ENCODE assay signal across 19 cellular contexts in genomic region chr3:141020139-141020940, GRCh38. TPM values are rescaled to one million over a fixed set of nuclear protein-coding genes. Genes with fewer than 3 reads are reported as not detected.
A peak's percentile ranks its signal among the peaks of the same experiment; 100 is the strongest.
DNase-seq lines count a peak whose midpoint lies in the region; ATAC-seq and TF ChIP-seq lines count a peak whose summit lies in the region.
"Had no signal": no experiment of that assay in that cellular context is flagged by ENCODE, and none has a peak within 500 bp of the region (broad histone marks: within the 10 kb centered on the region; RNA-seq: fewer than 3 reads in every experiment).

No MANE protein-coding gene starts in this region.

- H3K9me3 Mint-ChIP-seq in type B pancreatic cell = no peaks in the 10 kb centered on the region
- H3K9me3 Mint-ChIP-seq: activated CD4-positive, alpha-beta T cell treated with anti-CD3 and anti-CD28 coated beads, Interleukin-2, amount 10 ng/mL, durations not matched to agents 24 days and 14 days had no signal

- H3K36me3 Mint-ChIP-seq in type B pancreatic cell = no peaks in the 10 kb centered on the region

- peaks cover 0 to 19% (median 10%) of the 10 kb centered on the region in 10 experiments; a peak in 16 of 20 replicates for H3K4me1 ChIP-seq in BLaER1 treated with 17β-estradiol and CSF1 and Interleukin-3, amounts not matched to agents 10 nM and 100 nM
- H3K4me1 ChIP-seq: upper lobe of left lung had no signal

- no peaks in the 10 kb centered on the region for H3K36me3 ChIP-seq in BLaER1 treated with 17β-estradiol and CSF1 and Interleukin-3, amounts not matched to agents 10 nM and 100 nM
- H3K36me3 ChIP-seq: upper lobe of left lung had no signal

- H3K4me2 ChIP-seq in BLaER1 treated with 17β-estradiol and CSF1 and Interleukin-3, amounts not matched to agents 10 nM and 100 nM = peak overlapping the region in 9 of 11 experiments; percentile 3 to 67 (median 49); a peak in 15 of 22 replicates

- H3K27ac ChIP-seq in BLaER1 treated with 17β-estradiol and CSF1 and Interleukin-3, amounts not matched to agents 10 nM and 100 nM = no peak overlapping the region; a peak in 1 of 22 replicates
- H3K27ac ChIP-seq: upper lobe of left lung had no signal

- TF ChIP-seq CTCF in HFF-Myc (IDR thresholded peaks at IDR 0.05; ENCODE audit: low read depth, low read length, missing control alignments) = no peak
- TF ChIP-seq CTCF in type B pancreatic cell (conservative IDR thresholded peaks at IDR 0.05) = no peak

- no peaks in the 10 kb centered on the region for H4K20me1 ChIP-seq in BLaER1 treated with 17β-estradiol and CSF1 and Interleukin-3, amounts not matched to agents 10 nM and 100 nM

- H3K27me3 ChIP-seq in BLaER1 treated with 17β-estradiol and CSF1 and Interleukin-3, amounts not matched to agents 10 nM and 100 nM = no peaks in the 10 kb centered on the region
- H3K27me3 ChIP-seq: upper lobe of left lung had no signal

- H3K27me3 Mint-ChIP-seq in type B pancreatic cell = no peaks in the 10 kb centered on the region
- H3K27me3 Mint-ChIP-seq: progenitor cell of endocrine pancreas had no signal

- no peak for ATAC-seq in HG02763 (IDR thresholded peaks at IDR 0.05; ENCODE audit: unreplicated experiment)
- ATAC-seq: mucosa of descending colon had no signal

- no peak overlapping the region for H3K4me3 ChIP-seq in BLaER1 treated with 17β-estradiol and CSF1 and Interleukin-3, amounts not matched to agents 10 nM and 100 nM
- no peak overlapping the region for H3K4me3 ChIP-seq in HFF-Myc (replicated peaks; ENCODE audit: low read depth, low read length)
- H3K4me3 ChIP-seq: mucosa of descending colon, upper lobe of left lung had no signal

- H3K4me1 Mint-ChIP-seq in type B pancreatic cell (ENCODE audit: unreplicated experiment) = no peaks in the 10 kb centered on the region

- no peak overlapping the region for H3K4me3 Mint-ChIP-seq in type B pancreatic cell
- H3K4me3 Mint-ChIP-seq: activated CD4-positive, alpha-beta T cell treated with anti-CD3 and anti-CD28 coated beads, Interleukin-2, amount 10 ng/mL, durations not matched to agents 24 days and 14 days; B cell; HFFc6 had no signal

- peaks cover 0 to 17% (median 7%) of the 10 kb centered on the region in 11 experiments; a peak in 10 of 22 replicates for H3K9me3 ChIP-seq in BLaER1 treated with 17β-estradiol and CSF1 and Interleukin-3, amounts not matched to agents 10 nM and 100 nM (replicated peaks in 1 of 11)
- H3K9me3 ChIP-seq: mucosa of descending colon, upper lobe of left lung had no signal

- DNase-seq in HFF-Myc (ENCODE audit: extremely low read depth, low read depth) (peak; percentile 2), UCSD-AML1 (lab: John Stamatoyannopoulos, UW; ENCODE audit: unreplicated experiment) (peak; percentile 27), iris pigment epithelial cell (ENCODE audit: low read depth) (peak; percentile 14), T-helper 9 cell (no peak), type B pancreatic cell (ENCODE audit: extremely low spot score, unreplicated experiment) (no peak)
- DNase-seq: activated CD4-positive, alpha-beta T cell treated with anti-CD3 and anti-CD28 coated beads, Interleukin-2, amount 10 ng/mL, durations not matched to agents 24 days and 14 days; activated gamma-delta T cell; DMS53; effector memory CD4-positive, alpha-beta T cell; HFFc6; mucosa of descending colon; NCI-H1417 treated with DMSO at 0.1 percent for 48 hours; NCI-H510A treated with DMSO at 0.1 percent for 48 hours; T-helper 2 cell; upper lobe of left lung had no signal

- H3K9ac ChIP-seq in BLaER1 treated with 17β-estradiol and CSF1 and Interleukin-3, amounts not matched to agents 10 nM and 100 nM = no peak overlapping the region

- no peak overlapping the region for H3K27ac Mint-ChIP-seq in type B pancreatic cell
- H3K27ac Mint-ChIP-seq: activated CD4-positive, alpha-beta T cell treated with anti-CD3 and anti-CD28 coated beads, Interleukin-2, amount 10 ng/mL, durations not matched to agents 24 days and 14 days; B cell; HFFc6; progenitor cell of endocrine pancreas had no signal

RNA-seq across cellular contexts. Expression of gene SPSB4, which starts 30.8 kb away (rescaled TPM):
- 4.7 and 23.8 TPM in 2 replicates for total RNA-seq in type B pancreatic cell (ENCODE audit: low replicate concordance)
- total RNA-seq: activated CD4-positive, alpha-beta T cell treated with anti-CD3 and anti-CD28 coated beads, Interleukin-2, amount 10 ng/mL, durations not matched to agents 24 days and 14 days; B cell; HFFc6 had no signal

Comparison
In these comparisons a context has a peak if more than half of its experiments do, and no peak if none do; other contexts are left out.
1. DNase-seq: peak in HFF-Myc (single experiment), UCSD-AML1 (single experiment) and iris pigment epithelial cell (single experiment); none in T-helper 9 cell (single experiment) and type B pancreatic cell (single experiment).